ENCODE assay signal across 9 cellular contexts in the genomic region with DNA sequence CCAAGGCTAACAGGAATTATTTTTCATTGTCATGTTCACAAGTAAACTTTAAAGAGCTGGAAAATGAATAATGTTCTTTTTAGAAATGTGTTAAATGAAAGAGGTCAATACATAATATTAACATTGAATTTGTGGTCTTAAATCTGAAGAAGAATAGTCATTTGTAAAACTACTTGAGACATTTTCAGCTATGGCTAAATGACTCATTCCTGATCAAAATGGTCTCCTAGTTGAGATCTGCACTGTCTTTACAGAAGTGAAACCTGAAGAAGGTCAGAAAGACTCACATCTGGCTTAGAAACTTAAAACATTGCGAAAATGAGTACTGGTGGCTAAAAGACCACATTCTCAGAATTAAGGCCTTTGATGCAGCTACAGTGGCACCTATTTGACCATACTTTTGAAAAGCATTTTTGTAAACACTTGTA. TPM values are rescaled to one million over a fixed set of nuclear protein-coding genes. Genes with fewer than 3 reads are reported as not detected.
DNase-seq lines count a peak whose midpoint lies in the region; ATAC-seq and TF ChIP-seq lines count a peak whose summit lies in the region.
"Had no signal": no experiment of that assay in that cellular context is flagged by ENCODE, and none has a peak within 500 bp of the region (broad histone marks: within the 10 kb centered on the region; RNA-seq: fewer than 3 reads in every experiment).

No MANE protein-coding gene starts in this region.

- H3K27ac Mint-ChIP-seq in activated CD4-positive, alpha-beta T cell treated with anti-CD3 and anti-CD28 coated beads, Interleukin-2, amount 10 ng/mL, durations not matched to agents 7 days and 5 days, result no peak overlapping the region
- H3K27ac Mint-ChIP-seq in T-cell, result peak overlapping the region; percentile 45 to 74
- H3K27ac Mint-ChIP-seq in stimulated activated memory B cell treated with anti-CD40 and anti-IgM and Interleukin-4, amounts not matched to agents 10 μg/mL and 1 μg/mL and 100 μg/mL, for 72 hours, result peak overlapping the region; percentile 97

- H3K9me3 Mint-ChIP-seq in activated CD4-positive, alpha-beta T cell treated with anti-CD3 and anti-CD28 coated beads, Interleukin-2, amount 10 ng/mL, durations not matched to agents 7 days and 5 days, result peaks cover 11% of the 10 kb centered on the region
- H3K9me3 Mint-ChIP-seq in T-cell, result peaks cover 0 to 4% (median 4%) of the 10 kb centered on the region in 3 donors
- H3K9me3 Mint-ChIP-seq in stimulated activated memory B cell treated with anti-CD40 and anti-IgM and Interleukin-4, amounts not matched to agents 10 μg/mL and 1 μg/mL and 100 μg/mL, for 72 hours, result no peaks in the 10 kb centered on the region

- H3K36me3 ChIP-seq in uterus, result no peaks in the 10 kb centered on the region
- H3K36me3 ChIP-seq in left ventricle myocardium inferior, result no peaks in the 10 kb centered on the region

- no peak overlapping the region for H3K4me3 ChIP-seq in uterus
- no peak overlapping the region for H3K4me3 ChIP-seq in left ventricle myocardium inferior

- H3K27ac ChIP-seq in uterus, result no peak overlapping the region
- no peak overlapping the region for H3K27ac ChIP-seq in left ventricle myocardium inferior (replicated peaks)

- no peaks in the 10 kb centered on the region for H3K27me3 ChIP-seq in uterus
- H3K27me3 ChIP-seq in left ventricle myocardium inferior (ENCODE audit: low read depth), result no peaks in the 10 kb centered on the region

- peak overlapping the region; percentile 35 for H3K4me3 Mint-ChIP-seq in activated CD4-positive, alpha-beta T cell treated with anti-CD3 and anti-CD28 coated beads, Interleukin-2, amount 10 ng/mL, durations not matched to agents 7 days and 5 days
- H3K4me3 Mint-ChIP-seq in T-cell, result peak overlapping the region; percentile 50 to 64 (median 61)
- H3K4me3 Mint-ChIP-seq in stimulated activated memory B cell treated with anti-CD40 and anti-IgM and Interleukin-4, amounts not matched to agents 10 μg/mL and 1 μg/mL and 100 μg/mL, for 72 hours, result peak overlapping the region; percentile 74

- no peak for DNase-seq in activated CD4-positive, alpha-beta T cell treated with anti-CD3 and anti-CD28 coated beads, Interleukin-2, amount 10 ng/mL, durations not matched to agents 7 days and 5 days
- no peak for DNase-seq in activated CD4-positive, alpha-beta T cell treated with anti-CD3 and anti-CD28 coated beads, Interleukin-2, amount 50 U/mL, for 1 hour
- DNase-seq in T-cell, result no peak
- no peak for DNase-seq in uterus
- DNase-seq in left ventricle myocardium inferior, result no peak
- no peak for DNase-seq in NCI-H1417 (lab: John Stamatoyannopoulos, UW)
- DNase-seq: left cardiac atrium had no signal

- intact Hi-C loops in uterus (cut with DNase I; ENCODE audit: low total_unique reads), result no loop called here
- intact Hi-C loops in left ventricle myocardium inferior (cut with micrococcal nuclease), result no loop called here

- TF ChIP-seq CTCF in uterus (IDR thresholded peaks at IDR 0.05), result no peak
- TF ChIP-seq CTCF in left ventricle myocardium inferior (IDR thresholded peaks at IDR 0.05; ENCODE audit: borderline replicate concordance), result no peak

- H3K9me3 ChIP-seq in uterus (no peaks in the 10 kb centered on the region), left ventricle myocardium inferior (replicated peaks) (no peaks in the 10 kb centered on the region)

- ATAC-seq in HG02981 (IDR thresholded peaks at IDR 0.05; ENCODE audit: unreplicated experiment) (peak; percentile 92), T-cell (replicated peaks in 1 of 4) (peak; percentile 52 to 66 (median 58))
- ATAC-seq in stimulated activated memory B cell treated with anti-CD40 and anti-IgM and Interleukin-4, amounts not matched to agents 10 μg/mL and 1 μg/mL and 100 μg/mL, for 72 hours, result peak; percentile 90

- H3K27me3 Mint-ChIP-seq in activated CD4-positive, alpha-beta T cell treated with anti-CD3 and anti-CD28 coated beads, Interleukin-2, amount 10 ng/mL, durations not matched to agents 7 days and 5 days, result no peaks in the 10 kb centered on the region
- no peaks in the 10 kb centered on the region for H3K27me3 Mint-ChIP-seq in T-cell
- H3K27me3 Mint-ChIP-seq in stimulated activated memory B cell treated with anti-CD40 and anti-IgM and Interleukin-4, amounts not matched to agents 10 μg/mL and 1 μg/mL and 100 μg/mL, for 72 hours, result no peaks in the 10 kb centered on the region

- H3K4me1 ChIP-seq in uterus (no peaks in the 10 kb centered on the region), left ventricle myocardium inferior (no peaks in the 10 kb centered on the region)

- H3K36me3 Mint-ChIP-seq in activated CD4-positive, alpha-beta T cell treated with anti-CD3 and anti-CD28 coated beads, Interleukin-2, amount 10 ng/mL, durations not matched to agents 7 days and 5 days (ENCODE audit: low read depth), result peaks cover 87% of the 10 kb centered on the region
- H3K36me3 Mint-ChIP-seq in T-cell, result peaks cover 82% of the 10 kb centered on the region
- peaks cover 81% of the 10 kb centered on the region for H3K36me3 Mint-ChIP-seq in stimulated activated memory B cell treated with anti-CD40 and anti-IgM and Interleukin-4, amounts not matched to agents 10 μg/mL and 1 μg/mL and 100 μg/mL, for 72 hours

- CTCF ChIA-PET in activated CD4-positive, alpha-beta T cell treated with anti-CD3 and anti-CD28 coated beads, Interleukin-2, amount 10 ng/mL, durations not matched to agents 7 days and 5 days (lab: Charles Lee), result interaction anchor here (1.3 to 1.5 kb wide), 2 partner anchors 11 to 19 kb away, joined by 4 to 5 read pairs; no protein-coding TSS in a partner anchor
- CTCF ChIA-PET in T-cell (lab: Charles Lee), result no interaction called here

- H3K4me1 Mint-ChIP-seq in activated CD4-positive, alpha-beta T cell treated with anti-CD3 and anti-CD28 coated beads, Interleukin-2, amount 10 ng/mL, durations not matched to agents 7 days and 5 days, result peaks cover 56% of the 10 kb centered on the region
- peaks cover 81 to 84% (median 82%) of the 10 kb centered on the region in 3 donors for H3K4me1 Mint-ChIP-seq in T-cell
- peaks cover 71% of the 10 kb centered on the region for H3K4me1 Mint-ChIP-seq in stimulated activated memory B cell treated with anti-CD40 and anti-IgM and Interleukin-4, amounts not matched to agents 10 μg/mL and 1 μg/mL and 100 μg/mL, for 72 hours

- POLR2A ChIA-PET in activated CD4-positive, alpha-beta T cell treated with anti-CD3 and anti-CD28 coated beads, Interleukin-2, amount 10 ng/mL, durations not matched to agents 7 days and 5 days (lab: Charles Lee), result no interaction called here
- POLR2A ChIA-PET in T-cell (lab: Charles Lee), result interaction anchor here in 1 of 2 donors (0.6 to 1.0 kb wide), 2 partner anchors 297 to 698 kb away, joined by 5 to 9 read pairs; partner anchors contain the start of gene HBP1

- no peak for TF ChIP-seq POLR2A in uterus (IDR thresholded peaks at IDR 0.05)

RNA-seq across cellular contexts. Expression of gene PIK3CG, which starts 5.9 kb away (rescaled TPM):
- total RNA-seq in activated CD4-positive, alpha-beta T cell treated with anti-CD3 and anti-CD28 coated beads, Interleukin-2, amount 10 ng/mL, durations not matched to agents 7 days and 5 days, result 10 to 100 TPM; 42.9 to 51.6 TPM
- total RNA-seq in T-cell (10 to 100 TPM; 27.8 to 33.7 (median 28.4) TPM), uterus (10 to 100 TPM in 2 of 4 donors, 1 to 10 TPM in 2; 4.6 to 13.5 (median 10.2) TPM), left ventricle myocardium inferior (1.7 TPM)
